Comparison of ENCODE assay signal across 17 cellular contexts in the genomic region with DNA sequence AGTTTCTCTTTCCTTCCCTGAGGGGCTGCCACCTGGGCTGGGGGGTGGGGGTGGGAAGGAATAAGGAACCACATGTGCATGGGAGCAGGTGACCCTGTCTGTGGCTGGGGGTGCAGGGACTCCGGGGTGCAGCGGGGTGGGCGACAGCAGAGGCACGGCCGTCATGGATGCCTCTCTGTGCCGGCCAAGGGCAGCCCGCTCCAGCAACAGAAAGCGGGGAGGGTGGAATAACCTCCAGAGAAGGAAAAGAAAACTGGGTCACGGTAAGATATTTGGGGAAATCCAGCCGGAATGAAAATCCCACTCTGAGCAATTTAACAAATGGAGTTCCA. TPM values are rescaled to one million over a fixed set of nuclear protein-coding genes. Genes with fewer than 3 reads are reported as not detected.
DNase-seq lines count a peak whose midpoint lies in the region; ATAC-seq, FAIRE-seq and TF ChIP-seq lines count a peak whose summit lies in the region.
"Had no signal": no experiment of that assay in that cellular context is flagged by ENCODE, and none has a peak within 500 bp of the region (broad histone marks: within the 10 kb centered on the region; RNA-seq: fewer than 3 reads in every experiment).

No MANE protein-coding gene starts in this region.

- ATAC-seq in Right ventricle myocardium inferior (no peak), K562 (no peak), GM19467 (IDR thresholded peaks at IDR 0.05; ENCODE audit: unreplicated experiment) (no peak)
- ATAC-seq: A549 had no signal

- peaks cover 1% of the 10 kb centered on the region for H3K36me3 Mint-ChIP-seq in neural progenitor cell

- TF ChIP-seq CTCF in right atrium auricular region (IDR thresholded peaks at IDR 0.05) (no peak), RWPE1 (conservative IDR thresholded peaks at IDR 0.05; ENCODE audit: low read depth) (no peak), K562 (IDR thresholded peaks at IDR 0.05 in 2 of 3, conservative IDR thresholded peaks at IDR 0.05 in 1 of 3; ENCODE audit: insufficient read depth in 2 of 3, low read depth in 1 of 3, low read length in 3 of 3) (no peak), neural progenitor cell (IDR thresholded peaks at IDR 0.05) (no peak)

- H3K4me1 ChIP-seq in right atrium auricular region (peaks cover 0 to 16% of the 10 kb centered on the region in 2 donors), K562 (replicated peaks in 1 of 2; ENCODE audit: control insufficient read depth in 2 of 2, insufficient read depth in 2 of 2, low read length in 2 of 2) (peaks cover 5 to 85% of the 10 kb centered on the region in 2 experiments; a peak in 4 of 5 replicates), neural progenitor cell (peaks cover 5% of the 10 kb centered on the region)
- H3K4me1 ChIP-seq: Caco-2 had no signal

- H3F3A ChIP-seq in neural progenitor cell (ENCODE audit: low read depth): peaks cover 22% of the 10 kb centered on the region

- H4K20me1 ChIP-seq in K562 (replicated peaks; ENCODE audit: control insufficient read depth, insufficient read depth, low read length) (peaks cover 6% of the 10 kb centered on the region; the same call in 1 of the 2 replicates), neural progenitor cell (ENCODE audit: low read depth) (peaks cover 11% of the 10 kb centered on the region)

- in situ Hi-C loops in K562 (cut with MboI): loop anchor here (25.0 kb wide), 1 partner anchor 106 kb away; no protein-coding TSS in a partner anchor

- H3K9me1 ChIP-seq in K562 (ENCODE audit: control insufficient read depth, insufficient read depth, low read length): no peaks in the 10 kb centered on the region

- H3K27me3 Mint-ChIP-seq in neural progenitor cell (ENCODE audit: insufficient read depth, low read depth): peaks cover 11% of the 10 kb centered on the region
- H3K27me3 Mint-ChIP-seq: CD4-positive, alpha-beta T cell had no signal

- H3K4me1 Mint-ChIP-seq in neural progenitor cell: peaks cover 21% of the 10 kb centered on the region

- peak; percentile 13 for DNase-seq in Right ventricle myocardium inferior (ENCODE audit: missing footprints)
- DNase-seq in right atrium auricular region (ENCODE audit: low spot score): no peak
- DNase-seq in RWPE1 (ENCODE audit: low spot score): no peak
- no peak for DNase-seq in K562 (ENCODE audit: extremely low read depth in 1 of 4, low spot score in 3 of 4)
- no peak for DNase-seq in neural progenitor cell (ENCODE audit: low spot score)
- DNase-seq in MV-4-11 (lab: John Stamatoyannopoulos, UW): no peak
- DNase-seq: AML-193; Caco-2; CD4-positive, alpha-beta T cell had no signal

- H3K4me2 ChIP-seq in K562 (ENCODE audit: insufficient read depth, low read length): no peak overlapping the region
- H3K4me2 ChIP-seq in neural progenitor cell: no peak overlapping the region
- H3K4me2 ChIP-seq: A549 had no signal

- TF ChIP-seq EP300 in K562 (IDR thresholded peaks at IDR 0.05; ENCODE audit: low read length): no peak

- WGBS in K562 (ENCODE audit: insufficient coverage, low coverage, missing lambda C conversion rate): no CpG with 5 or more reads among the region's 10 CpGs

- H3K36me3 ChIP-seq in right atrium auricular region (no peaks in the 10 kb centered on the region), K562 (ENCODE audit: control insufficient read depth, insufficient read depth, low read length) (peaks cover 19% of the 10 kb centered on the region; the same call in 1 of the 3 replicates), neural progenitor cell (no peaks in the 10 kb centered on the region)

- H3K9me3 Mint-ChIP-seq in neural progenitor cell: no peaks in the 10 kb centered on the region
- H3K9me3 Mint-ChIP-seq: CD4-positive, alpha-beta T cell had no signal

- intact Hi-C loops in Right ventricle myocardium inferior (cut with DNase I): no loop called here
- intact Hi-C loops in K562 (cut with micrococcal nuclease): no loop called here

- CTCF ChIA-PET in RWPE1 (lab: Yijun Ruan, JAX): interaction anchor here (0.6 kb wide), 1 partner anchor 37 kb away, joined by 3 read pairs; no protein-coding TSS in a partner anchor
- CTCF ChIA-PET in K562 (lab: Yijun Ruan, JAX; ENCODE audit: low intra/inter-chr PET ratio): no interaction called here

- BruUV-seq in K562 (replicated peaks; lab: Mats Ljungman, UMichigan): no TSS peak

- FAIRE-seq in K562 (lab: Jason Lieb, UNC): no peak
- FAIRE-seq: A549, D721Med, G401.6, GM12892, GM18507 had no signal

- no peaks in the 10 kb centered on the region for H3K27me3 ChIP-seq in right atrium auricular region
- no peaks in the 10 kb centered on the region for H3K27me3 ChIP-seq in K562 (ENCODE audit: control insufficient read depth in 2 of 2, insufficient read depth in 2 of 2, low read length in 2 of 2)
- no peaks in the 10 kb centered on the region for H3K27me3 ChIP-seq in neural progenitor cell

- peak overlapping the region; percentile 33 for H3K27ac Mint-ChIP-seq in neural progenitor cell
- H3K27ac Mint-ChIP-seq: CD4-positive, alpha-beta T cell had no signal

- no peak for TF ChIP-seq POLR2A in K562 (conservative IDR thresholded peaks at IDR 0.05)

- peak overlapping the region in 1 of 2 experiments; percentile 1; a peak in 1 of 4 replicates for H3K9ac ChIP-seq in K562 (ENCODE audit: insufficient read depth in 1 of 2, low read depth in 2 of 2, low read length in 2 of 2)
- no peak overlapping the region for H3K9ac ChIP-seq in neural progenitor cell

- H2AFZ ChIP-seq in K562 (ENCODE audit: low read depth, low read length): no peak overlapping the region
- no peak overlapping the region for H2AFZ ChIP-seq in neural progenitor cell (replicated peaks)

- no peak for TF ChIP-seq RAD21 in K562 (CRISPR knock-in tag; conservative IDR thresholded peaks at IDR 0.05 in 1 of 2, IDR thresholded peaks at IDR 0.05 in 1 of 2)

- H3K4me3 ChIP-seq in right atrium auricular region (no peak overlapping the region), K562 (no peak overlapping the region), neural progenitor cell (no peak overlapping the region)
- H3K4me3 ChIP-seq: A549, HAP-1 had no signal

- H3K9me3 ChIP-seq in right atrium auricular region (no peaks in the 10 kb centered on the region), K562 (replicated peaks; ENCODE audit: control insufficient read depth, insufficient read depth, low read depth, low read length) (no peaks in the 10 kb centered on the region), neural progenitor cell (ENCODE audit: low read depth) (no peaks in the 10 kb centered on the region)
- H3K9me3 ChIP-seq: A549, Caco-2, HAP-1 had no signal

- POLR2A ChIA-PET in RWPE1 (lab: Yijun Ruan, JAX; ENCODE audit: low non-redundant PET) (no interaction called here), K562 (lab: Yijun Ruan, JAX) (no interaction called here)

- H3K27ac ChIP-seq in right atrium auricular region: no peak overlapping the region
- peak overlapping the region; percentile 92 for H3K27ac ChIP-seq in RWPE1
- H3K27ac ChIP-seq in K562 (ENCODE audit: extremely low read depth, low read depth, low read length): no peak overlapping the region
- H3K27ac ChIP-seq in neural progenitor cell: no peak overlapping the region
- H3K27ac ChIP-seq: A549, C4-2B had no signal

- H3K79me2 ChIP-seq in K562 (ENCODE audit: control insufficient read depth, insufficient read depth, low read length): peaks cover 29% of the 10 kb centered on the region
- H3K79me2 ChIP-seq in neural progenitor cell (ENCODE audit: low read depth): peaks cover 16% of the 10 kb centered on the region

- H3K4me3 Mint-ChIP-seq in neural progenitor cell: no peak overlapping the region
- H3K4me3 Mint-ChIP-seq: CD4-positive, alpha-beta T cell had no signal

RNA-seq across cellular contexts. Expression of a gene that starts 4.2 kb away (rescaled TPM):
- 58.0 TPM for total RNA-seq in Right ventricle myocardium inferior
- 10 to 100 TPM; 53.1 to 53.5 TPM for total RNA-seq in right atrium auricular region
- total RNA-seq in K562 (2011; cell fraction: chromatin; rRNA removed; ENCODE audit: low replicate concordance): 68.1 and 75.3 TPM in 2 replicates
- total RNA-seq in K562 (2011; cell fraction: nucleolus; rRNA removed): 29.2 and 40.8 TPM in 2 replicates
- total RNA-seq in K562 (2011; cell fraction: nucleoplasm; rRNA removed): 60.6 and 70.4 TPM in 2 replicates
- 107 and 136 TPM in 2 replicates for total RNA-seq in K562 (2014; rRNA removed)
- 102 and 107 TPM in 2 replicates for total RNA-seq in K562 (2014; rRNA removed; fragmentation: Illumina TruSeq; extraction: Trizol)
- total RNA-seq in K562 (2015; rRNA removed; fragmentation: Illumina TruSeq; extraction: Trizol): 84.5 and 90.0 TPM in 2 replicates
- 83.7 and 87.1 TPM in 2 replicates for total RNA-seq in K562 (2021)
- 88.8 and 116 TPM in 2 replicates for polyA plus RNA-seq in K562 (2011; rRNA removed)
- polyA plus RNA-seq in K562 (2011; cell fraction: cytosol; rRNA removed): 77.7 and 122 TPM in 2 replicates
- polyA plus RNA-seq in K562 (2011; cell fraction: nucleus; rRNA removed): 40.8 and 50.9 TPM in 2 replicates
- polyA plus RNA-seq in K562 (2012): 37.9 and 163 TPM in 2 replicates
- polyA plus RNA-seq in K562 (2014; fragmentation: Illumina TruSeq; extraction: Trizol): 33.5 and 44.1 TPM in 2 replicates
- polyA plus RNA-seq in K562 (2014; fragmentation: Nextera tagmentation; extraction: Ambion mirVana): 10 to 100 TPM; 13.5 to 17.4 TPM
- polyA plus RNA-seq in K562 (2014; rRNA removed): 138 and 144 TPM in 2 replicates
- polyA minus RNA-seq in K562 (2011; rRNA and poly(A)+ RNA removed): 36.1 and 37.7 TPM in 2 replicates
- 4.4 and 14.6 TPM in 2 replicates for polyA minus RNA-seq in K562 (2011; cell fraction: cytosol; rRNA and poly(A)+ RNA removed)
- polyA minus RNA-seq in K562 (2011; cell fraction: nucleus; rRNA and poly(A)+ RNA removed): 11.4 and 14.2 TPM in 2 replicates
- 29.8 and 34.7 TPM in 2 replicates for total RNA-seq in neural progenitor cell (ENCODE audit: low replicate concordance)

RNA-seq across cellular contexts. Expression of a gene that starts 4.4 kb away (rescaled TPM):
- total RNA-seq in Right ventricle myocardium inferior (11.1 TPM), right atrium auricular region (10 to 100 TPM; 12.3 to 14.3 TPM), K562 (2014; rRNA removed) (10.0 and 18.0 TPM in 2 replicates), K562 (2014; rRNA removed; fragmentation: Illumina TruSeq; extraction: Trizol) (1.8 and 2.1 TPM in 2 replicates), K562 (2015; rRNA removed; fragmentation: Illumina TruSeq; extraction: Trizol) (5.1 and 5.7 TPM in 2 replicates), K562 (2021) (24.8 and 29.8 TPM in 2 replicates), neural progenitor cell (ENCODE audit: low replicate concordance) (20.6 and 28.0 TPM in 2 replicates)
- total RNA-seq in K562 (2011; cell fraction: chromatin; rRNA removed; ENCODE audit: low replicate concordance): 40.8 and 141 TPM in 2 replicates
- total RNA-seq in K562 (2011; cell fraction: nucleolus; rRNA removed): 87.2 and 95.9 TPM in 2 replicates
- total RNA-seq in K562 (2011; cell fraction: nucleoplasm; rRNA removed): 46.2 and 50.4 TPM in 2 replicates
- polyA plus RNA-seq in K562 (2011; rRNA removed) (6.6 and 9.8 TPM in 2 replicates), K562 (2014; fragmentation: Illumina TruSeq; extraction: Trizol) (5.3 and 7.2 TPM in 2 replicates), K562 (2014; fragmentation: Nextera tagmentation; extraction: Ambion mirVana) (under 1 TPM; 0.80 to 0.81 TPM), K562 (2014; rRNA removed) (15.2 and 22.7 TPM in 2 replicates)
- 8.0 and 15.3 TPM in 2 replicates for polyA plus RNA-seq in K562 (2011; cell fraction: cytosol; rRNA removed)
- 105 and 184 TPM in 2 replicates for polyA plus RNA-seq in K562 (2011; cell fraction: nucleus; rRNA removed)
- polyA plus RNA-seq in K562 (2012): 12.5 and 21.3 TPM in 2 replicates
- 3.7 and 4.7 TPM in 2 replicates for polyA minus RNA-seq in K562 (2011; rRNA and poly(A)+ RNA removed)
- polyA minus RNA-seq in K562 (2011; cell fraction: cytosol; rRNA and poly(A)+ RNA removed): 4.6 and 6.4 TPM in 2 replicates
- 37.2 and 42.8 TPM in 2 replicates for polyA minus RNA-seq in K562 (2011; cell fraction: nucleus; rRNA and poly(A)+ RNA removed)

RNA-seq across cellular contexts. Expression of a gene that starts 20.5 kb away (rescaled TPM):
- total RNA-seq in Right ventricle myocardium inferior: 8.9 TPM
- total RNA-seq in right atrium auricular region: 1 to 10 TPM; 5.5 to 6.2 TPM
- total RNA-seq in K562 (2011; cell fraction: chromatin; rRNA removed; ENCODE audit: low replicate concordance): 15.6 and 46.2 TPM in 2 replicates
- 30.3 and 31.2 TPM in 2 replicates for total RNA-seq in K562 (2011; cell fraction: nucleolus; rRNA removed)
- total RNA-seq in K562 (2011; cell fraction: nucleoplasm; rRNA removed): 11.7 and 22.0 TPM in 2 replicates
- 18.3 and 21.2 TPM in 2 replicates for total RNA-seq in K562 (2014; rRNA removed)
- total RNA-seq in K562 (2014; rRNA removed; fragmentation: Illumina TruSeq; extraction: Trizol): 0.99 and 1.2 TPM in 2 replicates
- 6.3 and 8.8 TPM in 2 replicates for total RNA-seq in K562 (2015; rRNA removed; fragmentation: Illumina TruSeq; extraction: Trizol)
- 14.9 and 16.7 TPM in 2 replicates for total RNA-seq in K562 (2021)
- 2.3 and 4.7 TPM in 2 replicates for polyA plus RNA-seq in K562 (2011; rRNA removed)
- 3.2 and 5.1 TPM in 2 replicates for polyA plus RNA-seq in K562 (2011; cell fraction: cytosol; rRNA removed)
- polyA plus RNA-seq in K562 (2011; cell fraction: nucleus; rRNA removed): 21.2 and 39.0 TPM in 2 replicates
- 16.5 and 26.3 TPM in 2 replicates for polyA plus RNA-seq in K562 (2012)
- polyA plus RNA-seq in K562 (2014; fragmentation: Illumina TruSeq; extraction: Trizol): 1.7 and 5.3 TPM in 2 replicates
- polyA plus RNA-seq in K562 (2014; fragmentation: Nextera tagmentation; extraction: Ambion mirVana): under 1 TPM; 0.24 to 0.34 TPM
- 12.4 and 17.1 TPM in 2 replicates for polyA plus RNA-seq in K562 (2014; rRNA removed)
- 1.1 and 1.4 TPM in 2 replicates for polyA minus RNA-seq in K562 (2011; rRNA and poly(A)+ RNA removed)
- polyA minus RNA-seq in K562 (2011; cell fraction: cytosol; rRNA and poly(A)+ RNA removed): 4.2 and 7.9 TPM in 2 replicates
- polyA minus RNA-seq in K562 (2011; cell fraction: nucleus; rRNA and poly(A)+ RNA removed): 7.3 and 8.8 TPM in 2 replicates
- total RNA-seq in neural progenitor cell (ENCODE audit: low replicate concordance): 7.7 and 40.9 TPM in 2 replicates

RNA-seq across cellular contexts. Expression of a gene that starts 51.8 kb away (rescaled TPM):
- total RNA-seq in Right ventricle myocardium inferior (44.6 TPM), right atrium auricular region (10 to 100 TPM; 46.2 to 63.4 TPM), K562 (2014; rRNA removed) (35.6 and 35.8 TPM in 2 replicates), K562 (2014; rRNA removed; fragmentation: Illumina TruSeq; extraction: Trizol) (4.3 and 5.2 TPM in 2 replicates), K562 (2015; rRNA removed; fragmentation: Illumina TruSeq; extraction: Trizol) (15.5 and 16.1 TPM in 2 replicates), K562 (2021) (52.8 and 54.2 TPM in 2 replicates), neural progenitor cell (ENCODE audit: low replicate concordance) (8.3 and 31.4 TPM in 2 replicates)
- total RNA-seq in K562 (2011; cell fraction: chromatin; rRNA removed; ENCODE audit: low replicate concordance): 96.2 and 235 TPM in 2 replicates
- total RNA-seq in K562 (2011; cell fraction: nucleolus; rRNA removed): 109 and 114 TPM in 2 replicates
- total RNA-seq in K562 (2011; cell fraction: nucleoplasm; rRNA removed): 104 and 132 TPM in 2 replicates
- polyA plus RNA-seq in K562 (2011; rRNA removed) (13.1 and 18.0 TPM in 2 replicates), K562 (2014; fragmentation: Illumina TruSeq; extraction: Trizol) (13.8 and 24.0 TPM in 2 replicates), K562 (2014; fragmentation: Nextera tagmentation; extraction: Ambion mirVana) (under 1 TPM; 0.45 to 0.92 TPM), K562 (2014; rRNA removed) (31.7 and 32.1 TPM in 2 replicates)
- polyA plus RNA-seq in K562 (2011; cell fraction: cytosol; rRNA removed): 18.4 and 29.4 TPM in 2 replicates
- 50.2 and 67.4 TPM in 2 replicates for polyA plus RNA-seq in K562 (2011; cell fraction: nucleus; rRNA removed)
- polyA plus RNA-seq in K562 (2012): 38.9 and 86.6 TPM in 2 replicates
- polyA minus RNA-seq in K562 (2011; rRNA and poly(A)+ RNA removed): 16.9 and 24.8 TPM in 2 replicates
- 54.3 and 65.3 TPM in 2 replicates for polyA minus RNA-seq in K562 (2011; cell fraction: cytosol; rRNA and poly(A)+ RNA removed)
- polyA minus RNA-seq in K562 (2011; cell fraction: nucleus; rRNA and poly(A)+ RNA removed): 28.7 and 33.2 TPM in 2 replicates
